ENCODE assay signal across 8 cellular contexts in the genomic region with DNA sequence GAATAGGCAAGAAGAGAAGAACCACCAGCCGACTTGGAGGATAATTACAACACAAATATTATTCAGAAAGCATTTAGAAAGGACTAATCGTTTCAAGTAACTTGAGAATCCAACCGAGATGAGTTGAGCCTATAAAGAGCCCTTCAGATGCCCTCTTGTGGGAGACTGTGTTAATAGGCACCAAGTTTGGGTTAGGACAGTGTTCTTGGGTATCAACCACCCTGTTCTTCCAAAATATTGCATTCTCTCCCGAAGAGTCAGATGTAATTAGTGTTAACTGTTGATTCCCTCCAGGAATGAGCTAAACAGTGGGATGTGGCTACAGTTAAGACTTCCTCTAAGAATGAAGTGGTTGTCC.
DNase-seq lines count a peak whose midpoint lies in the region; ATAC-seq, FAIRE-seq and TF ChIP-seq lines count a peak whose summit lies in the region.

No MANE protein-coding gene starts in this region.

- no peak overlapping the region for H3K9ac ChIP-seq in endothelial cell of umbilical vein (replicated peaks; ENCODE audit: extremely low read depth, insufficient read depth, low read length)
- no peak overlapping the region for H3K9ac ChIP-seq in neural progenitor cell

- CTCF ChIA-PET in endothelial cell of umbilical vein (lab: Charles Lee) = interaction anchor here (1.1 to 1.6 kb wide), 3 partner anchors 155 to 255 kb away, joined by 3 to 6 read pairs (median 6); no protein-coding TSS in a partner anchor

- dilution Hi-C loops in endothelial cell of umbilical vein (cut with MboI; ENCODE audit: extremely low pct_ligation_motif_present, low sequenced_read_pairs) = no loop called here

- peaks cover 7% of the 10 kb centered on the region for H3K36me3 Mint-ChIP-seq in activated naive CD4-positive, alpha-beta T cell treated with anti-CD3 and anti-CD28 coated beads, Interleukin-2, amount 50 U/mL, for 24 hours
- peaks cover 8% of the 10 kb centered on the region for H3K36me3 Mint-ChIP-seq in neural progenitor cell

- FAIRE-seq in endothelial cell of umbilical vein (lab: Jason Lieb, UNC) = no peak
- no peak for FAIRE-seq in GM12891 (lab: Jason Lieb, UNC)

- no peaks in the 10 kb centered on the region for H3K9me3 ChIP-seq in endothelial cell of umbilical vein (replicated peaks; ENCODE audit: control insufficient read depth, insufficient read depth, low read length)
- H3K9me3 ChIP-seq in neural progenitor cell (ENCODE audit: low read depth) = no peaks in the 10 kb centered on the region
- H3K9me3 ChIP-seq in vagina = no peaks in the 10 kb centered on the region

- no peaks in the 10 kb centered on the region for H3K27me3 Mint-ChIP-seq in activated naive CD4-positive, alpha-beta T cell treated with anti-CD3 and anti-CD28 coated beads, Interleukin-2, amount 50 U/mL, for 24 hours
- H3K27me3 Mint-ChIP-seq in neural progenitor cell (ENCODE audit: insufficient read depth, low read depth) = peaks cover 2% of the 10 kb centered on the region

- H3K4me1 Mint-ChIP-seq in activated naive CD4-positive, alpha-beta T cell treated with anti-CD3 and anti-CD28 coated beads, Interleukin-2, amount 50 U/mL, for 24 hours = peaks cover 8% of the 10 kb centered on the region
- peaks cover 6% of the 10 kb centered on the region for H3K4me1 Mint-ChIP-seq in neural progenitor cell

- peaks cover 13% of the 10 kb centered on the region for H3K4me1 ChIP-seq in endothelial cell of umbilical vein (ENCODE audit: control insufficient read depth, extremely low read depth, insufficient read depth, low read length)
- no peaks in the 10 kb centered on the region for H3K4me1 ChIP-seq in neural progenitor cell
- H3K4me1 ChIP-seq in vagina = no peaks in the 10 kb centered on the region

- no peaks in the 10 kb centered on the region for H3K27me3 ChIP-seq in endothelial cell of umbilical vein (ENCODE audit: control insufficient read depth in 2 of 2, insufficient read depth in 2 of 2, low read length in 2 of 2)
- H3K27me3 ChIP-seq in neural progenitor cell = no peaks in the 10 kb centered on the region
- H3K27me3 ChIP-seq in vagina = no peaks in the 10 kb centered on the region

- BruUV-seq in endothelial cell of umbilical vein (replicated peaks; lab: Mats Ljungman, UMichigan) = no TSS peak

- H3K9me3 Mint-ChIP-seq in activated naive CD4-positive, alpha-beta T cell treated with anti-CD3 and anti-CD28 coated beads, Interleukin-2, amount 50 U/mL, for 24 hours = no peaks in the 10 kb centered on the region
- no peaks in the 10 kb centered on the region for H3K9me3 Mint-ChIP-seq in neural progenitor cell

- no peak overlapping the region for H2AFZ ChIP-seq in endothelial cell of umbilical vein (ENCODE audit: low read depth, low read length)
- no peak overlapping the region for H2AFZ ChIP-seq in neural progenitor cell (replicated peaks)

- H3K79me2 ChIP-seq in endothelial cell of umbilical vein (ENCODE audit: control insufficient read depth, insufficient read depth, low read length) = no peaks in the 10 kb centered on the region
- no peaks in the 10 kb centered on the region for H3K79me2 ChIP-seq in neural progenitor cell (ENCODE audit: low read depth)

- no peaks in the 10 kb centered on the region for H3K9me1 ChIP-seq in endothelial cell of umbilical vein (replicated peaks; ENCODE audit: control insufficient read depth, extremely low read depth, insufficient read depth, low read length)

- H3K4me3 Mint-ChIP-seq in activated naive CD4-positive, alpha-beta T cell treated with anti-CD3 and anti-CD28 coated beads, Interleukin-2, amount 50 U/mL, for 24 hours = no peak overlapping the region
- H3K4me3 Mint-ChIP-seq in neural progenitor cell = no peak overlapping the region

- H3K36me3 ChIP-seq in endothelial cell of umbilical vein (ENCODE audit: control insufficient read depth in 2 of 2, extremely low read depth in 1 of 2, insufficient read depth in 2 of 2, low read length in 2 of 2) (no peaks in the 10 kb centered on the region), neural progenitor cell (no peaks in the 10 kb centered on the region), vagina (no peaks in the 10 kb centered on the region)

- ATAC-seq in HG03135 (IDR thresholded peaks at IDR 0.05; ENCODE audit: unreplicated experiment) = no peak

- H3F3A ChIP-seq in neural progenitor cell (ENCODE audit: low read depth) = no peaks in the 10 kb centered on the region

- TF ChIP-seq CTCF in endothelial cell of umbilical vein (IDR thresholded peaks at IDR 0.05; ENCODE audit: extremely low read depth in 1 of 2, insufficient read depth in 1 of 2, low read depth in 1 of 2, low read length in 2 of 2) (peak in 1 of 2 donors; percentile 28), neural progenitor cell (IDR thresholded peaks at IDR 0.05) (peak; percentile 37), vagina (IDR thresholded peaks at IDR 0.05) (peak in 1 of 3 experiments; percentile 38)

- intact Hi-C loops in endothelial cell of umbilical vein (cut with micrococcal nuclease) (loop anchor here (1.0 to 5.0 kb wide), 2 partner anchors 57 to 252 kb away; no protein-coding TSS in a partner anchor), vagina (cut with DNase I) (no loop called here)

- H4K20me1 ChIP-seq in endothelial cell of umbilical vein (replicated peaks; ENCODE audit: control insufficient read depth, extremely low read depth, insufficient read depth, low read length) (no peaks in the 10 kb centered on the region), neural progenitor cell (ENCODE audit: low read depth) (no peaks in the 10 kb centered on the region)

- DNase-seq in activated naive CD4-positive, alpha-beta T cell treated with anti-CD3 and anti-CD28 coated beads, Interleukin-2, amount 50 U/mL, for 16 hours = no peak
- DNase-seq in NCI-H524 (lab: John Stamatoyannopoulos, UW) = peak; percentile 43 to 82
- peak; percentile 33 for DNase-seq in endothelial cell of umbilical vein (ENCODE audit: low read depth, low spot score)
- peak; percentile 37 for DNase-seq in neural progenitor cell (ENCODE audit: low spot score)
- no peak for DNase-seq in GM12891 (ENCODE audit: insufficient read length, low spot score)
- no peak for DNase-seq in vagina (ENCODE audit: extremely low spot score in 2 of 2)

- no peak overlapping the region for H3K27ac ChIP-seq in endothelial cell of umbilical vein (ENCODE audit: insufficient read depth, low read depth, low read length)
- H3K27ac ChIP-seq in neural progenitor cell = no peak overlapping the region
- H3K27ac ChIP-seq in vagina = no peak overlapping the region

- TF ChIP-seq POLR2A in endothelial cell of umbilical vein (IDR thresholded peaks at IDR 0.05; ENCODE audit: low read depth, low read length) (no peak), GM12891 (IDR thresholded peaks at IDR 0.05; ENCODE audit: low read depth, low read length) (no peak), vagina (IDR thresholded peaks at IDR 0.05) (no peak)

- POLR2A ChIA-PET in endothelial cell of umbilical vein (lab: Charles Lee) = no interaction called here

- H3K4me2 ChIP-seq in endothelial cell of umbilical vein (ENCODE audit: insufficient read depth, low read length) = no peak overlapping the region
- no peak overlapping the region for H3K4me2 ChIP-seq in neural progenitor cell

- H3K4me3 ChIP-seq in endothelial cell of umbilical vein (replicated peaks in 1 of 3; ENCODE audit: insufficient read depth in 1 of 3, low read depth in 1 of 3, low read length in 3 of 3) = no peak overlapping the region
- H3K4me3 ChIP-seq in neural progenitor cell = no peak overlapping the region
- H3K4me3 ChIP-seq in vagina = no peak overlapping the region

- peak overlapping the region; percentile 35 for H3K27ac Mint-ChIP-seq in activated naive CD4-positive, alpha-beta T cell treated with anti-CD3 and anti-CD28 coated beads, Interleukin-2, amount 50 U/mL, for 24 hours
- no peak overlapping the region for H3K27ac Mint-ChIP-seq in neural progenitor cell

TF ChIP-seq in endothelial cell of umbilical vein, 7 proteins besides CTCF, POLR2A, EP300 and RAD21:
- TF ChIP-seq POLR2AphosphoS5 (IDR thresholded peaks at IDR 0.05; ENCODE audit: insufficient read depth, low read depth, low read length) (no peak), JUN (IDR thresholded peaks at IDR 0.05; ENCODE audit: borderline replicate concordance, insufficient read depth, insufficient read length, low read depth) (no peak), EZH2 (IDR thresholded peaks at IDR 0.05; ENCODE audit: borderline replicate concordance, low read depth, low read length, severe bottlenecking) (no peak), MYC (IDR thresholded peaks at IDR 0.05; ENCODE audit: low read depth, low read length) (no peak), GATA2 (IDR thresholded peaks at IDR 0.05; ENCODE audit: insufficient read depth, insufficient read length, low read depth, low read length) (no peak), FOS (IDR thresholded peaks at IDR 0.05; ENCODE audit: borderline replicate concordance, insufficient read depth, low read length) (no peak)
- TF ChIP-seq, protein P1, sequence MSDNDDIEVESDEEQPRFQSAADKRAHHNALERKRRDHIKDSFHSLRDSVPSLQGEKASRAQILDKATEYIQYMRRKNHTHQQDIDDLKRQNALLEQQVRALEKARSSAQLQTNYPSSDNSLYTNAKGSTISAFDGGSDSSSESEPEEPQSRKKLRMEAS (IDR thresholded peaks at IDR 0.05; ENCODE audit: insufficient read depth, insufficient read length) = no peak

TF ChIP-seq in GM12891, 5 proteins besides CTCF, POLR2A, EP300 and RAD21:
- TF ChIP-seq PAX5 (IDR thresholded peaks at IDR 0.05; ENCODE audit: insufficient read depth, low read length, severe bottlenecking) (no peak), POU2F2 (IDR thresholded peaks at IDR 0.05; ENCODE audit: low read depth, low read length) (no peak), POLR2AphosphoS5 (IDR thresholded peaks at IDR 0.05; ENCODE audit: low read depth, low read length) (no peak), TAF1 (IDR thresholded peaks at IDR 0.05; ENCODE audit: low read depth, low read length) (no peak), SPI1 (IDR thresholded peaks at IDR 0.05; ENCODE audit: low read depth, low read length) (no peak)
TF ChIP-seq in GM12891: peak in this region for 0.

Comparison
In these comparisons a context has a peak if more than half of its experiments do, and no peak if none do; other contexts are left out.
1. DNase-seq: peak in NCI-H524 (2 of 2), endothelial cell of umbilical vein (single experiment) and neural progenitor cell (single experiment); none in activated naive CD4-positive, alpha-beta T cell treated with anti-CD3 and anti-CD28 coated beads, Interleukin-2, amount 50 U/mL, for 16 hours (single experiment), GM12891 (single experiment) and vagina (0 of 2).